Comparison of ENCODE assay signal across 19 cellular contexts in the genomic region with DNA sequence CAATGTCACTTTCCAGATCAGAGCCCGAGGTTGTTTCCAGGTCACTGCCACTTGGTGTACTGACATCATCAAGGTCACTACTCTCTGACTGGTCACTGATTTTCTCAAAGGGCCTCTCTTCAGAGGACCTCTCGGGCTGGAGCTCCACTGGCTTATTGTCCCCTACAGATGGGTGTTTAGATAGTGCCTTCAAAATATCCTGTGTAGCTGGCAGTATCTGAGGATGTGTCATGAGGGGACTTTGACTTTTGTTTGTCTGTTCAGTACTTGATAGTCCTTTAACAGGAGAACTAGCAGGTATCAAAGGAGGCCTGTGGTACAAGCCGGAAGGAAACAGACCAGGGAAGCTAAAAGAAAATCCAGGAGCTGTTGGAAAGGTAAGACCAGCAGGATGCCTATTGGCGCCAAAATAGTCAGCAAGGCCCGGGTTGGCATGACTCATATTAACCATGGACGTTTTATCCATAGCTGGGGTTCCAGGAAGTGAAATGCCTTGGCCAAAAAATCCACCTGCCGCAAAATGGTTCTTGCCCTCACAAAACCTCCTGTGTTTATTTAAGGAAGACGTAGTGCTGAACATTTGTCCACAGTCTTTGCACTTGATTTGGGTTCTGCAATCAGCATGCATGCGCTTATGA.
A peak's percentile ranks its signal among the peaks of the same experiment; 100 is the strongest.
DNase-seq lines count a peak whose midpoint lies in the region; ATAC-seq, FAIRE-seq and TF ChIP-seq lines count a peak whose summit lies in the region.
"Had no signal": no experiment of that assay in that cellular context is flagged by ENCODE, and none has a peak within 500 bp of the region (broad histone marks: within the 10 kb centered on the region; RNA-seq: fewer than 3 reads in every experiment).

No MANE protein-coding gene starts in this region.

- H3K27ac ChIP-seq in HepG2 (ENCODE audit: extremely low read length, insufficient read depth, low read length) (no peak overlapping the region), right lobe of liver (no peak overlapping the region), endothelial cell of umbilical vein (ENCODE audit: insufficient read depth, low read depth, low read length) (peak overlapping the region; percentile 54), psoas muscle (peak overlapping the region; percentile 30)
- H3K27ac ChIP-seq: PC-9, SK-N-MC had no signal

- POLR2A ChIA-PET in HepG2 (lab: Yijun Ruan, JAX), result no interaction called here
- POLR2A ChIA-PET in endothelial cell of umbilical vein (lab: Charles Lee), result no interaction called here

- CTCF ChIA-PET in HepG2 (lab: Yijun Ruan, JAX; ENCODE audit: low intra/inter-chr PET ratio, low total read pairs) (no interaction called here), endothelial cell of umbilical vein (lab: Charles Lee) (interaction anchor here (1.2 kb wide), 1 partner anchor 15 kb away, joined by 3 read pairs; no protein-coding TSS in a partner anchor)

- peak; percentile 57 for DNase-seq in HepG2 (ENCODE audit: low spot score)
- no peak for DNase-seq in right lobe of liver
- no peak for DNase-seq in endothelial cell of umbilical vein (ENCODE audit: low read depth, low spot score)
- no peak for DNase-seq in psoas muscle
- no peak for DNase-seq in NCI-H446 treated with DMSO at 0.1 percent for 48 hours (lab: John Stamatoyannopoulos, UW)
- DNase-seq: CD4-positive, CD25-positive, alpha-beta regulatory T cell; DMS79 treated with DMSO at 0.1 percent for 48 hours; H7; KBM-7; NCI-H1092 treated with DMSO at 0.1 percent for 48 hours; NCI-H2107; NCI-H510A; NCI-H748 treated with DMSO at 0.1 percent for 48 hours; PC-9; RPMI8226; SHP77 treated with DMSO at 0.1 percent for 48 hours had no signal

- H3K9me3 ChIP-seq in HepG2 (ENCODE audit: low read length) (no peaks in the 10 kb centered on the region), right lobe of liver (no peaks in the 10 kb centered on the region), endothelial cell of umbilical vein (replicated peaks; ENCODE audit: control insufficient read depth, insufficient read depth, low read length) (no peaks in the 10 kb centered on the region), psoas muscle (no peaks in the 10 kb centered on the region)

- ATAC-seq in HepG2 (peak; percentile 65), right lobe of liver (no peak), psoas muscle (no peak), GM18498 (IDR thresholded peaks at IDR 0.05; ENCODE audit: unreplicated experiment) (no peak), HG03159 (IDR thresholded peaks at IDR 0.05; ENCODE audit: unreplicated experiment) (no peak)

- H3K27me3 ChIP-seq in HepG2 (ENCODE audit: control insufficient read depth in 1 of 2, insufficient read depth in 2 of 2, low read length in 2 of 2) (no peaks in the 10 kb centered on the region), right lobe of liver (no peaks in the 10 kb centered on the region), endothelial cell of umbilical vein (ENCODE audit: control insufficient read depth in 2 of 2, insufficient read depth in 2 of 2, low read length in 2 of 2) (no peaks in the 10 kb centered on the region), psoas muscle (ENCODE audit: insufficient read depth in 3 of 3, low read length in 2 of 3) (peaks cover 0 to 2% (median 0%) of the 10 kb centered on the region in 3 donors)

- TF ChIP-seq EP300 in HepG2 (IDR thresholded peaks at IDR 0.05; ENCODE audit: low read depth in 2 of 2, low read length in 2 of 2) (no peak), HepG2 (CRISPR knock-in tag; IDR thresholded peaks at IDR 0.05; ENCODE audit: borderline replicate concordance) (no peak)

- TF ChIP-seq POLR2A in HepG2 (IDR thresholded peaks at IDR 0.05; ENCODE audit: insufficient read depth in 1 of 2, low read depth in 2 of 2, low read length in 2 of 2) (no peak), right lobe of liver (IDR thresholded peaks at IDR 0.05) (no peak), endothelial cell of umbilical vein (IDR thresholded peaks at IDR 0.05; ENCODE audit: low read depth, low read length) (no peak)

- no peak for TF ChIP-seq RAD21 in HepG2 (CRISPR knock-in tag; IDR thresholded peaks at IDR 0.05)

- no peak for FAIRE-seq in HepG2 (lab: Jason Lieb, UNC)
- FAIRE-seq in endothelial cell of umbilical vein (lab: Jason Lieb, UNC), result no peak

- H3K4me2 ChIP-seq in HepG2 (ENCODE audit: low read depth, low read length) (no peak overlapping the region), endothelial cell of umbilical vein (ENCODE audit: insufficient read depth, low read length) (no peak overlapping the region)
- H3K4me2 ChIP-seq: PC-9 had no signal

- intact Hi-C loops in HepG2 (cut with micrococcal nuclease; ENCODE audit: unreplicated experiment) (no loop called here), right lobe of liver (cut with DNase I) (no loop called here), endothelial cell of umbilical vein (cut with micrococcal nuclease) (no loop called here), psoas muscle (cut with DNase I) (no loop called here)

- H4K20me1 ChIP-seq in HepG2 (ENCODE audit: insufficient read depth, low read length) (no peaks in the 10 kb centered on the region), endothelial cell of umbilical vein (replicated peaks; ENCODE audit: control insufficient read depth, extremely low read depth, insufficient read depth, low read length) (no peaks in the 10 kb centered on the region)

- dilution Hi-C loops in endothelial cell of umbilical vein (cut with MboI; ENCODE audit: extremely low pct_ligation_motif_present, low sequenced_read_pairs), result no loop called here

- BruUV-seq in HepG2 (replicated peaks; lab: Mats Ljungman, UMichigan) (no TSS peak), endothelial cell of umbilical vein (replicated peaks; lab: Mats Ljungman, UMichigan) (TSS peak; percentile 3)

- in situ Hi-C loops in HepG2 (cut with HindIII; ENCODE audit: extremely low pct_ligation_motif_present, low pct_unique_long_range_greater_than_20kb), result no loop called here

- no peaks in the 10 kb centered on the region for H3K4me1 ChIP-seq in HepG2 (ENCODE audit: insufficient read depth, low read length)
- no peaks in the 10 kb centered on the region for H3K4me1 ChIP-seq in right lobe of liver
- H3K4me1 ChIP-seq in endothelial cell of umbilical vein (ENCODE audit: control insufficient read depth, extremely low read depth, insufficient read depth, low read length), result peaks cover 62% of the 10 kb centered on the region
- no peaks in the 10 kb centered on the region for H3K4me1 ChIP-seq in psoas muscle

- H2AFZ ChIP-seq in HepG2 (ENCODE audit: low read length) (no peak overlapping the region), endothelial cell of umbilical vein (ENCODE audit: low read depth, low read length) (no peak overlapping the region)
- H2AFZ ChIP-seq: PC-9 had no signal

- H3K36me3 ChIP-seq in HepG2 (replicated peaks in 1 of 2; ENCODE audit: control insufficient read depth in 1 of 2, insufficient read depth in 2 of 2, low read length in 2 of 2) (no peaks in the 10 kb centered on the region), right lobe of liver (no peaks in the 10 kb centered on the region), endothelial cell of umbilical vein (ENCODE audit: control insufficient read depth in 2 of 2, extremely low read depth in 1 of 2, insufficient read depth in 2 of 2, low read length in 2 of 2) (peaks cover 18 to 34% of the 10 kb centered on the region in 2 experiments), psoas muscle (ENCODE audit: insufficient read depth in 1 of 2, low read depth in 1 of 2) (no peaks in the 10 kb centered on the region)

- TF ChIP-seq CTCF in HepG2 (CRISPR knock-in tag; IDR thresholded peaks at IDR 0.05) (no peak), right lobe of liver (IDR thresholded peaks at IDR 0.05) (no peak), endothelial cell of umbilical vein (IDR thresholded peaks at IDR 0.05; ENCODE audit: extremely low read depth in 1 of 2, insufficient read depth in 1 of 2, low read depth in 1 of 2, low read length in 2 of 2) (no peak), psoas muscle (IDR thresholded peaks at IDR 0.05) (no peak)

- H3K79me2 ChIP-seq in HepG2 (ENCODE audit: insufficient read depth, low read length) (no peaks in the 10 kb centered on the region), endothelial cell of umbilical vein (ENCODE audit: control insufficient read depth, insufficient read depth, low read length) (peaks cover 19% of the 10 kb centered on the region)

- H3K9ac ChIP-seq in HepG2 (ENCODE audit: insufficient read depth, low read depth, low read length) (no peak overlapping the region), endothelial cell of umbilical vein (replicated peaks; ENCODE audit: extremely low read depth, insufficient read depth, low read length) (no peak overlapping the region)

- H3K4me3 ChIP-seq in HepG2 (replicated peaks in 1 of 3; ENCODE audit: insufficient read depth in 1 of 3, low read depth in 2 of 3, low read length in 3 of 3) (no peak overlapping the region), right lobe of liver (no peak overlapping the region), endothelial cell of umbilical vein (replicated peaks in 1 of 3; ENCODE audit: insufficient read depth in 1 of 3, low read depth in 1 of 3, low read length in 3 of 3) (no peak overlapping the region), psoas muscle (no peak overlapping the region)
- H3K4me3 ChIP-seq: PC-9, SK-N-MC had no signal

- no peaks in the 10 kb centered on the region for H3K9me1 ChIP-seq in endothelial cell of umbilical vein (replicated peaks; ENCODE audit: control insufficient read depth, extremely low read depth, insufficient read depth, low read length)

- 20% methylated on average over 9 of the region's 9 CpGs for WGBS in HepG2 (ENCODE audit: low lambda C conversion rate)
- 54% methylated on average over 8 of the region's 9 CpGs for WGBS in right lobe of liver (ENCODE audit: insufficient coverage, low coverage, low lambda C conversion rate, missing lambda C conversion rate)
- WGBS in psoas muscle, 3 donors, result 66 to 72% (median 70%) methylated on average over 9 of the region's 9 CpGs

TF ChIP-seq in HepG2, 621 proteins besides CTCF, POLR2A, EP300 and RAD21:
- TF ChIP-seq ZNF232 (CRISPR knock-in tag; IDR thresholded peaks at IDR 0.05; ENCODE audit: borderline replicate concordance), result no peak
- no peak for TF ChIP-seq ZNF33A (CRISPR knock-in tag; IDR thresholded peaks at IDR 0.05; ENCODE audit: borderline replicate concordance)
- TF ChIP-seq IKZF1 (IDR thresholded peaks at IDR 0.05), result no peak
- no peak for TF ChIP-seq REL (CRISPR knock-in tag; conservative IDR thresholded peaks at IDR 0.05)

TF ChIP-seq in endothelial cell of umbilical vein, 7 proteins besides CTCF, POLR2A, EP300 and RAD21 (continues in another document):
- TF ChIP-seq MYC (IDR thresholded peaks at IDR 0.05; ENCODE audit: low read depth, low read length), result no peak
- no peak for TF ChIP-seq FOS (IDR thresholded peaks at IDR 0.05; ENCODE audit: borderline replicate concordance, insufficient read depth, low read length)
- no peak for TF ChIP-seq POLR2AphosphoS5 (IDR thresholded peaks at IDR 0.05; ENCODE audit: insufficient read depth, low read depth, low read length)
- TF ChIP-seq, protein P1, sequence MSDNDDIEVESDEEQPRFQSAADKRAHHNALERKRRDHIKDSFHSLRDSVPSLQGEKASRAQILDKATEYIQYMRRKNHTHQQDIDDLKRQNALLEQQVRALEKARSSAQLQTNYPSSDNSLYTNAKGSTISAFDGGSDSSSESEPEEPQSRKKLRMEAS (IDR thresholded peaks at IDR 0.05; ENCODE audit: insufficient read depth, insufficient read length), result no peak
- TF ChIP-seq EZH2 (IDR thresholded peaks at IDR 0.05; ENCODE audit: borderline replicate concordance, low read depth, low read length, severe bottlenecking), result no peak

Comparison
In these comparisons a context has a peak if more than half of its experiments do, and no peak if none do; other contexts are left out.
1. H3K27ac ChIP-seq: peak in endothelial cell of umbilical vein (single experiment) and psoas muscle (single experiment); none in HepG2 (single experiment) and right lobe of liver (0 of 3).